In the genomic region with DNA sequence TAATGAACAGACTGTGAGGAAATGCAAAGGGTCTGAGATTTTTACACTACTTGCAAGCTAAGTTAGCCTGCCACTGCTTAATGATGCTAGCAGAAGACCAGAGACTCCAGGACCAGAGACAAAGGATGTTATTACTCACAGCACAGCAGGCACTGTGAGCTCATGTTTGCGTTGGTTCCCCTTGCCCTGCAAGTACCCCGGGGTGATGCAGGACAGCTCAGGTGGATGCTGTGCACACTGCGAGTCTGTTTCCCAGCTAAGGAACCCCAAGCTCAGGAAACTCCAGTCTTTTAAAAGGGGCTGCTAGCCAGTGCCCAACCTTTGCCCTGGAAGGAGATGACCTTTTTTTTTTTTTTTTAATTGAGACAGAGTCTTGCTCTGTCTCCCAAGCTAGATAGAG, we compare ENCODE assay signal across 17 cellular contexts. TPM values are rescaled to one million over a fixed set of nuclear protein-coding genes. Genes with fewer than 3 reads are reported as not detected.
A peak's percentile ranks its signal among the peaks of the same experiment; 100 is the strongest.
DNase-seq lines count a peak whose midpoint lies in the region; ATAC-seq and TF ChIP-seq lines count a peak whose summit lies in the region.
"Had no signal": no experiment of that assay in that cellular context is flagged by ENCODE, and none has a peak within 500 bp of the region (broad histone marks: within the 10 kb centered on the region; RNA-seq: fewer than 3 reads in every experiment).

No MANE protein-coding gene starts in this region.

- no peak for DNase-seq in activated naive CD4-positive, alpha-beta T cell (lab: John Stamatoyannopoulos, UW)
- DNase-seq in RWPE2 (ENCODE audit: low spot score) (peak; percentile 10), midbrain (lab: John Stamatoyannopoulos, UW) (no peak), amniotic stem cell (lab: John Stamatoyannopoulos, UW) (no peak), middle frontal gyrus (ENCODE audit: extremely low spot score, low spot score) (no peak)
- DNase-seq: activated CD8-positive, alpha-beta memory T cell treated with anti-CD3 and anti-CD28 coated beads, Interleukin-2, amount 50 U/mL, for 48 hours; amygdala; DND-41; gastrocnemius medialis; left cardiac atrium; NCI-H1436; NCI-H2171 had no signal

- peaks cover 64% of the 10 kb centered on the region for H3K4me1 Mint-ChIP-seq in activated naive CD4-positive, alpha-beta T cell treated with anti-CD3 and anti-CD28 coated beads, Interleukin-2, amount 50 U/mL, for 24 hours

- H3K4me3 Mint-ChIP-seq in activated naive CD4-positive, alpha-beta T cell treated with anti-CD3 and anti-CD28 coated beads, Interleukin-2, amount 50 U/mL, for 24 hours, result peak overlapping the region; percentile 72

- H3K36me3 ChIP-seq in RWPE2 (ENCODE audit: low read depth) (no peaks in the 10 kb centered on the region), ectodermal cell (ENCODE audit: control insufficient read depth, insufficient read depth, low read length) (no peaks in the 10 kb centered on the region), stomach smooth muscle (ENCODE audit: control insufficient read depth in 2 of 2, insufficient read depth in 2 of 2, low read length in 2 of 2) (no peaks in the 10 kb centered on the region)
- H3K36me3 ChIP-seq: gastrocnemius medialis, suprapubic skin had no signal

- no peak overlapping the region for H3K27ac ChIP-seq in RWPE2 (ENCODE audit: poor library complexity, severe bottlenecking)
- H3K27ac ChIP-seq in ectodermal cell (ENCODE audit: insufficient read depth, low read depth, low read length, poor library complexity, severe bottlenecking), result no peak overlapping the region
- H3K27ac ChIP-seq in stomach smooth muscle (ENCODE audit: low read length), result peak overlapping the region; percentile 49
- H3K27ac ChIP-seq: gastrocnemius medialis, suprapubic skin had no signal

- no peak for ATAC-seq in RWPE2 (ENCODE audit: low read depth)
- ATAC-seq: esophagus mucosa, gastrocnemius medialis had no signal

- peaks cover 17% of the 10 kb centered on the region for H3K27me3 Mint-ChIP-seq in activated naive CD4-positive, alpha-beta T cell treated with anti-CD3 and anti-CD28 coated beads, Interleukin-2, amount 50 U/mL, for 24 hours

- H3K9me3 ChIP-seq in RWPE2 (ENCODE audit: severe bottlenecking) (no peaks in the 10 kb centered on the region), ectodermal cell (ENCODE audit: control insufficient read depth, low read length) (no peaks in the 10 kb centered on the region), stomach smooth muscle (ENCODE audit: control insufficient read depth in 2 of 2, low read length in 2 of 2) (no peaks in the 10 kb centered on the region)
- H3K9me3 ChIP-seq: gastrocnemius medialis, suprapubic skin had no signal

- peak overlapping the region; percentile 44 for H3K27ac Mint-ChIP-seq in activated naive CD4-positive, alpha-beta T cell treated with anti-CD3 and anti-CD28 coated beads, Interleukin-2, amount 50 U/mL, for 24 hours

- TF ChIP-seq CTCF in RWPE2 (IDR thresholded peaks at IDR 0.05; ENCODE audit: poor library complexity, severe bottlenecking), result no peak

- H3K9ac ChIP-seq in stomach smooth muscle (ENCODE audit: low read length in 2 of 2), result no peak overlapping the region

- H3K27me3 ChIP-seq in RWPE2 (ENCODE audit: insufficient read depth, poor library complexity, severe bottlenecking), result no peaks in the 10 kb centered on the region
- H3K27me3 ChIP-seq in ectodermal cell (ENCODE audit: control insufficient read depth, insufficient read depth, low read length, poor library complexity, severe bottlenecking), result no peaks in the 10 kb centered on the region
- no peaks in the 10 kb centered on the region for H3K27me3 ChIP-seq in stomach smooth muscle (ENCODE audit: control insufficient read depth in 1 of 2, insufficient read depth in 2 of 2, low read length in 2 of 2)

- H3K36me3 Mint-ChIP-seq in activated naive CD4-positive, alpha-beta T cell treated with anti-CD3 and anti-CD28 coated beads, Interleukin-2, amount 50 U/mL, for 24 hours, result no peaks in the 10 kb centered on the region

- WGBS in ectodermal cell, 2 experiments, result 86 to 89% methylated on average over 3 of the region's 3 CpGs

- H3K4me3 ChIP-seq in RWPE2 (ENCODE audit: severe bottlenecking), result no peak overlapping the region
- H3K4me3 ChIP-seq in ectodermal cell (ENCODE audit: insufficient read depth, low read depth, low read length), result peak overlapping the region; percentile 55
- H3K4me3 ChIP-seq in stomach smooth muscle (ENCODE audit: low read length in 2 of 2), result no peak overlapping the region

- H3K4me1 ChIP-seq in RWPE2 (ENCODE audit: insufficient read depth, poor library complexity, severe bottlenecking) (peaks cover 10% of the 10 kb centered on the region), ectodermal cell (ENCODE audit: control insufficient read depth, insufficient read depth, low read length) (peaks cover 3% of the 10 kb centered on the region), stomach smooth muscle (ENCODE audit: control insufficient read depth, insufficient read depth, low read length) (peaks cover 53% of the 10 kb centered on the region)
- H3K4me1 ChIP-seq: gastrocnemius medialis had no signal

- H3K9me3 Mint-ChIP-seq in activated naive CD4-positive, alpha-beta T cell treated with anti-CD3 and anti-CD28 coated beads, Interleukin-2, amount 50 U/mL, for 24 hours, result no peaks in the 10 kb centered on the region

RNA-seq across cellular contexts. Expression of gene FHAD1, which starts 1.2 kb away (rescaled TPM):
- 5.7 TPM for polyA plus RNA-seq in ectodermal cell (2013, experiment 1 of 4)
- polyA plus RNA-seq in ectodermal cell (2013, experiment 2 of 4), result 5.4 TPM
- 3.4 TPM for polyA plus RNA-seq in ectodermal cell (2013, experiment 3 of 4)
- polyA plus RNA-seq in ectodermal cell (2013, experiment 4 of 4), result 5.2 TPM
